16 cellular contexts compared by ENCODE assay signal in the genomic region with DNA sequence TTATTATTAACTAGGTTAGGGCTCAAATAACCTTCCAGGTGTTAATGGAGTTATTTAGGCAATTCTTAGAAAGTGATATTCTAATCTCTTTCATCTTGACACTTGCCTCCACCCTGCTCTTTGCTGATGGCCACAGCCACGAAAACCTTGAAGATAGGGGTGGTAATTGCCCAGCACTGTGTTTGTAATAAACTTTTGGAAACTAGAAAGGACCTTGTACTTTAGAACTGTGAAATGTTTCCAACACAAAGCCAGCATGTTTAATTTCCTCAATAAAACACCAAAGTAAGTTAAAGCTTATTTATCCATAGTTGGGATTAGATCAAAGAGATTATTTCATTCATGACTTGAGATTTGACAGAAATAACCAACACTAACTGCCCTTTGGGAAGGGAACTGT.
DNase-seq lines count a peak whose midpoint lies in the region; ATAC-seq, FAIRE-seq and TF ChIP-seq lines count a peak whose summit lies in the region.
"Had no signal": no experiment of that assay in that cellular context is flagged by ENCODE, and none has a peak within 500 bp of the region (broad histone marks: within the 10 kb centered on the region; RNA-seq: fewer than 3 reads in every experiment).

No MANE protein-coding gene starts in this region.

- H3K27me3 Mint-ChIP-seq in astrocyte (ENCODE audit: low read depth, unreplicated experiment), result no peaks in the 10 kb centered on the region
- H3K27me3 Mint-ChIP-seq in CD14-positive monocyte (ENCODE audit: low read depth in 3 of 3), result peaks cover 0 to 2% (median 0%) of the 10 kb centered on the region in 3 donors
- H3K27me3 Mint-ChIP-seq: CD4-positive, alpha-beta memory T cell had no signal

- TF ChIP-seq POLR2A in right lobe of liver (IDR thresholded peaks at IDR 0.05) (no peak), transverse colon (IDR thresholded peaks at IDR 0.05) (no peak)

- H3K4me3 Mint-ChIP-seq in astrocyte (ENCODE audit: unreplicated experiment), result no peak overlapping the region
- H3K4me3 Mint-ChIP-seq in CD14-positive monocyte, result no peak overlapping the region
- H3K4me3 Mint-ChIP-seq: CD4-positive, alpha-beta memory T cell; H9 had no signal

- H3K4me2 ChIP-seq in astrocyte (ENCODE audit: low read length), result no peak overlapping the region

- H3K79me2 ChIP-seq in astrocyte (ENCODE audit: insufficient read depth, low read length), result no peaks in the 10 kb centered on the region

- 31% methylated on average over 1 of the region's 1 CpG for WGBS in right lobe of liver (ENCODE audit: insufficient coverage, low coverage, low lambda C conversion rate, missing lambda C conversion rate)
- WGBS in transverse colon (ENCODE audit: low coverage in 1 of 2), 2 donors, result 21% methylated on average over 1 of the region's 1 CpG; no CpG with 5 or more reads in 1 of the 2 donors

- peak; percentile 95 for FAIRE-seq in astrocyte (lab: Jason Lieb, UNC)
- FAIRE-seq: A204.1, GM12892, H1 had no signal

- TF ChIP-seq CTCF in astrocyte (IDR thresholded peaks at IDR 0.05; ENCODE audit: insufficient read depth, low read depth, low read length) (no peak), colonic mucosa (IDR thresholded peaks at IDR 0.05) (no peak), right lobe of liver (IDR thresholded peaks at IDR 0.05) (no peak), transverse colon (IDR thresholded peaks at IDR 0.05) (no peak), CD14-positive monocyte (IDR thresholded peaks at IDR 0.05) (no peak)

- no peaks in the 10 kb centered on the region for H3K4me1 ChIP-seq in astrocyte (ENCODE audit: insufficient read depth, low read length)
- H3K4me1 ChIP-seq in colonic mucosa, result no peaks in the 10 kb centered on the region
- no peaks in the 10 kb centered on the region for H3K4me1 ChIP-seq in right lobe of liver
- H3K4me1 ChIP-seq in transverse colon, result peaks cover 0 to 3% (median 0%) of the 10 kb centered on the region in 4 donors

- no peak for TF ChIP-seq EP300 in transverse colon (IDR thresholded peaks at IDR 0.05; ENCODE audit: low read depth)

- H3K4me3 ChIP-seq in astrocyte (ENCODE audit: insufficient read depth, low read depth, low read length) (no peak overlapping the region), colonic mucosa (no peak overlapping the region), right lobe of liver (no peak overlapping the region), transverse colon (no peak overlapping the region)

- H3K27ac ChIP-seq in astrocyte (ENCODE audit: low read depth, low read length), result no peak overlapping the region
- H3K27ac ChIP-seq in colonic mucosa, result peak overlapping the region; percentile 17
- peak overlapping the region in 1 of 3 donors; percentile 39 for H3K27ac ChIP-seq in right lobe of liver
- peak overlapping the region in 2 of 4 donors; percentile 8 to 18 for H3K27ac ChIP-seq in transverse colon
- H3K27ac ChIP-seq: C4-2B had no signal

- intact Hi-C loops in colonic mucosa (cut with DNase I), result no loop called here
- intact Hi-C loops in right lobe of liver (cut with DNase I), result no loop called here
- intact Hi-C loops in transverse colon (cut with DNase I; ENCODE audit: low total_unique reads), result no loop called here
- intact Hi-C loops in posterior vena cava (cut with DNase I), result no loop called here
- intact Hi-C loops in CD14-positive monocyte (cut with micrococcal nuclease), result no loop called here

- H3K36me3 Mint-ChIP-seq in astrocyte (ENCODE audit: low read depth, unreplicated experiment) (no peaks in the 10 kb centered on the region), CD14-positive monocyte (no peaks in the 10 kb centered on the region)

- H3K9me3 ChIP-seq in astrocyte (ENCODE audit: insufficient read depth, low read depth, low read length) (no peaks in the 10 kb centered on the region), colonic mucosa (no peaks in the 10 kb centered on the region), right lobe of liver (no peaks in the 10 kb centered on the region), transverse colon (no peaks in the 10 kb centered on the region)

- DNase-seq in astrocyte (ENCODE audit: low read depth) (no peak), colonic mucosa (no peak), right lobe of liver (no peak), transverse colon (peak; percentile 20), posterior vena cava (ENCODE audit: low spot score) (no peak), CD14-positive monocyte (ENCODE audit: low spot score) (no peak)
- DNase-seq in stimulated activated CD4-positive, alpha-beta T cell treated with anti-CD3 and anti-CD28 coated beads, Interleukin-2, amount 100 ng/mL, for 24 hours, result no peak
- DNase-seq: AML-193; CD4-positive, alpha-beta memory T cell; DMS79; GDM1; H9 had no signal

- no peaks in the 10 kb centered on the region for H4K20me1 ChIP-seq in astrocyte (ENCODE audit: insufficient read depth, low read length)

- no peak overlapping the region for H3K9ac ChIP-seq in astrocyte (ENCODE audit: low read length)
- H3K9ac ChIP-seq in colonic mucosa (ENCODE audit: low read depth in 2 of 2, low read length in 2 of 2), result no peak overlapping the region

- H2AFZ ChIP-seq in astrocyte (ENCODE audit: low read depth, low read length), result no peak overlapping the region

- H3K27me3 ChIP-seq in astrocyte (ENCODE audit: insufficient read depth, low read length) (no peaks in the 10 kb centered on the region), colonic mucosa (no peaks in the 10 kb centered on the region), right lobe of liver (no peaks in the 10 kb centered on the region), transverse colon (no peaks in the 10 kb centered on the region)

- H3K36me3 ChIP-seq in astrocyte (ENCODE audit: insufficient read depth, low read length) (no peaks in the 10 kb centered on the region), colonic mucosa (no peaks in the 10 kb centered on the region), right lobe of liver (no peaks in the 10 kb centered on the region), transverse colon (no peaks in the 10 kb centered on the region)

- no peak overlapping the region for H3K27ac Mint-ChIP-seq in astrocyte (ENCODE audit: unreplicated experiment)
- no peak overlapping the region for H3K27ac Mint-ChIP-seq in CD14-positive monocyte
- H3K27ac Mint-ChIP-seq: CD4-positive, alpha-beta memory T cell; H9 had no signal

- no peaks in the 10 kb centered on the region for H3K4me1 Mint-ChIP-seq in astrocyte (ENCODE audit: low read depth, unreplicated experiment)
- H3K4me1 Mint-ChIP-seq in CD14-positive monocyte, result peaks cover 20% of the 10 kb centered on the region

- H3K9me3 Mint-ChIP-seq in astrocyte (ENCODE audit: unreplicated experiment) (no peaks in the 10 kb centered on the region), CD14-positive monocyte (peaks cover 0 to 5% (median 0%) of the 10 kb centered on the region in 7 donors)
- H3K9me3 Mint-ChIP-seq: CD4-positive, alpha-beta memory T cell had no signal

- in situ Hi-C loops in transverse colon (cut with MboI; ENCODE audit: low pct_ligation_motif_present in 1 of 4, low pct_unique_long_range_greater_than_20kb in 1 of 4, low sequenced_read_pairs in 3 of 4), result no loop called here

- peak; percentile 58 to 78 (median 70) for ATAC-seq in right lobe of liver
